12 cellular contexts compared by ENCODE assay signal in genomic region chr17:4536259-4536741, GRCh38. TPM values are rescaled to one million over a fixed set of nuclear protein-coding genes. Genes with fewer than 3 reads are reported as not detected.
DNase-seq lines count a peak whose midpoint lies in the region; ATAC-seq, FAIRE-seq and TF ChIP-seq lines count a peak whose summit lies in the region.
"Had no signal": no experiment of that assay in that cellular context is flagged by ENCODE, and none has a peak within 500 bp of the region (broad histone marks: within the 10 kb centered on the region; RNA-seq: fewer than 3 reads in every experiment).

No MANE protein-coding gene starts in this region.

- peaks cover 0 to 4% of the 10 kb centered on the region in 2 donors for H3K36me3 ChIP-seq in kidney (ENCODE audit: control insufficient read depth in 1 of 2, insufficient read depth in 2 of 2, low read length in 2 of 2)
- peaks cover 93 to 96% of the 10 kb centered on the region in 2 experiments for H3K36me3 ChIP-seq in trophoblast cell (ENCODE audit: control insufficient read depth in 1 of 2, insufficient read depth in 2 of 2, low read length in 2 of 2)

- no peak overlapping the region for H3K18ac ChIP-seq in trophoblast cell (ENCODE audit: low read length)

- H4K8ac ChIP-seq in trophoblast cell (ENCODE audit: low read depth, low read length), result no peak overlapping the region

- H2BK120ac ChIP-seq in trophoblast cell (ENCODE audit: insufficient read depth, low read length, poor library complexity), result no peak overlapping the region

- no peak overlapping the region for H2AFZ ChIP-seq in trophoblast cell (ENCODE audit: insufficient read depth, low read length, poor library complexity)

- H2AK5ac ChIP-seq in trophoblast cell (ENCODE audit: low read length), result no peak overlapping the region

- H3K23ac ChIP-seq in trophoblast cell (ENCODE audit: low read length), result no peak overlapping the region

- no peak overlapping the region for H3K14ac ChIP-seq in trophoblast cell (ENCODE audit: low read length)

- no peak overlapping the region for H3K9ac ChIP-seq in kidney (ENCODE audit: low read length in 2 of 2)
- no peak overlapping the region for H3K9ac ChIP-seq in trophoblast cell (ENCODE audit: low read length)

- H4K91ac ChIP-seq in trophoblast cell (ENCODE audit: low read depth, low read length), result no peak overlapping the region

- H3K4me2 ChIP-seq in trophoblast cell (ENCODE audit: low read length), result no peak overlapping the region

- intact Hi-C loops in kidney (cut with DNase I), result no loop called here

- H3K4ac ChIP-seq in trophoblast cell (ENCODE audit: low read depth, low read length), result no peak overlapping the region

- H3K4me1 ChIP-seq in kidney (ENCODE audit: control insufficient read depth in 1 of 2, insufficient read depth in 1 of 2, low read depth in 1 of 2, low read length in 2 of 2), result peaks cover 4 to 17% of the 10 kb centered on the region in 2 donors
- no peaks in the 10 kb centered on the region for H3K4me1 ChIP-seq in trophoblast cell (ENCODE audit: control insufficient read depth in 1 of 2, insufficient read depth in 2 of 2, low read length in 2 of 2)

- ATAC-seq in HG02623 (IDR thresholded peaks at IDR 0.05; ENCODE audit: unreplicated experiment), result no peak
- ATAC-seq in HG03280 (IDR thresholded peaks at IDR 0.05; ENCODE audit: unreplicated experiment), result no peak

- H2BK12ac ChIP-seq in trophoblast cell (ENCODE audit: low read length), result no peak overlapping the region

- WGBS in trophoblast cell (ENCODE audit: extremely low coverage, insufficient coverage, insufficient read length), result no CpG with 5 or more reads among the region's 19 CpGs

- no peaks in the 10 kb centered on the region for H3K79me1 ChIP-seq in trophoblast cell (ENCODE audit: low read length)

- no peak overlapping the region for H3K4me3 ChIP-seq in kidney (ENCODE audit: low read length in 2 of 2)
- H3K4me3 ChIP-seq in trophoblast cell (ENCODE audit: low read depth, low read length), result no peak overlapping the region

- H3K79me2 ChIP-seq in trophoblast cell (ENCODE audit: control insufficient read depth, insufficient read depth, low read length, poor library complexity), result no peaks in the 10 kb centered on the region

- no peak overlapping the region for H2BK5ac ChIP-seq in trophoblast cell (ENCODE audit: low read depth, low read length, poor library complexity)

- peak overlapping the region; percentile 99 for H3K27ac ChIP-seq in angular gyrus (ENCODE audit: low read depth, low read length)
- peak overlapping the region; percentile 47 to 51 for H3K27ac ChIP-seq in kidney (ENCODE audit: low read depth in 2 of 2, low read length in 2 of 2)
- peak overlapping the region; percentile 100 for H3K27ac ChIP-seq in substantia nigra (ENCODE audit: low read depth, low read length, poor library complexity, severe bottlenecking)
- H3K27ac ChIP-seq in trophoblast cell (ENCODE audit: low read depth, low read length), result no peak overlapping the region

- FAIRE-seq in kidney (lab: Jason Lieb, UNC), result no peak

- H4K12ac ChIP-seq in trophoblast cell (ENCODE audit: low read depth, low read length), result no peak overlapping the region

- DNase-seq in DMS 273 (lab: John Stamatoyannopoulos, UW; ENCODE audit: unreplicated experiment) (peak; percentile 62), DMS 273 treated with DMSO at 0.1 percent for 48 hours (lab: John Stamatoyannopoulos, UW) (no peak), kidney (peak; percentile 79), substantia nigra (lab: John Stamatoyannopoulos, UW) (peak in 18 of 49 donors; percentile 26 to 69 (median 49)), trophoblast cell (no peak)
- DNase-seq: activated CD4-positive, alpha-beta T cell treated with anti-CD3 and anti-CD28 coated beads, Interleukin-2, amount 10 ng/mL, durations not matched to agents 24 days and 14 days; foreskin melanocyte had no signal

- no peak for TF ChIP-seq CTCF in kidney (IDR thresholded peaks at IDR 0.05; ENCODE audit: borderline replicate concordance, extremely low read depth, insufficient read depth)

- H3K27me3 ChIP-seq in trophoblast cell (ENCODE audit: insufficient read depth, low read length), result no peaks in the 10 kb centered on the region

- no peaks in the 10 kb centered on the region for H3K9me3 ChIP-seq in kidney (ENCODE audit: control insufficient read depth in 1 of 2, low read length in 2 of 2)
- no peaks in the 10 kb centered on the region for H3K9me3 ChIP-seq in trophoblast cell (ENCODE audit: insufficient read depth, low read depth, low read length)

RNA-seq across cellular contexts. Expression of gene MYBBP1A, which starts 18.9 kb away (rescaled TPM):
- 51.6 TPM for total RNA-seq in kidney
- polyA plus RNA-seq in kidney (ENCODE audit: insufficient read depth, low read depth, low replicate concordance), result 11.9 TPM
- 12.1 and 12.4 TPM in 2 replicates for polyA plus RNA-seq in trophoblast cell (2013)

RNA-seq across cellular contexts. Expression of gene GGT6, which starts 24.1 kb away (rescaled TPM):
- total RNA-seq in kidney, result 16.8 TPM
- polyA plus RNA-seq in kidney (ENCODE audit: insufficient read depth, low read depth, low replicate concordance), result 51.4 TPM
- not detected in 2 replicates for polyA plus RNA-seq in trophoblast cell (2013)
- total RNA-seq: activated CD4-positive, alpha-beta T cell treated with anti-CD3 and anti-CD28 coated beads, Interleukin-2, amount 10 ng/mL, durations not matched to agents 24 days and 14 days; natural killer cell treated with Interleukin-12 subunit alpha and Interleukin-12 subunit beta and Interleukin-15 and Interleukin-18, amount 100 ng/mL, for 72 hours; RPMI7951 had no signal

RNA-seq across cellular contexts. Expression of gene SPNS2, which starts 37.6 kb away (rescaled TPM):
- total RNA-seq in kidney, result 60.5 TPM
- 75.1 TPM for polyA plus RNA-seq in kidney (ENCODE audit: insufficient read depth, low read depth, low replicate concordance)
- 153 and 164 TPM in 2 replicates for polyA plus RNA-seq in trophoblast cell (2013)
- total RNA-seq: natural killer cell treated with Interleukin-12 subunit alpha and Interleukin-12 subunit beta and Interleukin-15 and Interleukin-18, amount 100 ng/mL, for 72 hours; RPMI7951 had no signal

RNA-seq across cellular contexts. Expression of gene SMTNL2, which starts 48.0 kb away (rescaled TPM):
- total RNA-seq in kidney, result 25.6 TPM
- 58.1 TPM for polyA plus RNA-seq in kidney (ENCODE audit: insufficient read depth, low read depth, low replicate concordance)
- polyA plus RNA-seq in trophoblast cell (2013), result 71.8 and 77.6 TPM in 2 replicates
- total RNA-seq: activated CD4-positive, alpha-beta T cell treated with anti-CD3 and anti-CD28 coated beads, Interleukin-2, amount 10 ng/mL, durations not matched to agents 24 days and 14 days; natural killer cell treated with Interleukin-12 subunit alpha and Interleukin-12 subunit beta and Interleukin-15 and Interleukin-18, amount 100 ng/mL, for 72 hours; RPMI7951 had no signal

Comparison
In these comparisons a context has a peak if more than half of its experiments do, and no peak if none do; other contexts are left out.
1. DNase-seq: peak in DMS 273 (single experiment) and kidney (single experiment); none in DMS 273 treated with DMSO at 0.1 percent for 48 hours (single experiment) and trophoblast cell (0 of 2).